In the genomic region with DNA sequence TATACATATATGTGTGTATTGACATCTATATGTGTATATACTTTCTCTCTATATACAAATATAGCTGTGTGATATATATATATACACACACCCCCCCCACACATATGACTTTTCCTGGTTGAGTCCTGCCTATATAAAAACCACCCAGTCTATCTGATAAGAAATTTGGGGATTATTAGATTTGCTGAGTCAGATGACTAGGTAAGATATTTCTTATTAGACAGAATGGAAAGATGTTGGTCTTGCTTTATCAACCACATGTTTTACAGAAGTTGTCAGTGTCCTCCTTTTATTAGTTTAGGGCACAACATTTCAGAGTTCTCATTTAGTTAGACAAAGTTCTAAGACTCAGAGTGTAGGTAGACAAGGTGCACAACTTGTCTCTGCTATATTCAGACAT, we compare ENCODE assay signal across 3 cellular contexts.
TF ChIP-seq lines count a peak whose summit lies in the region.

No MANE protein-coding gene starts in this region.

TF ChIP-seq in HepG2, 621 proteins besides CTCF, POLR2A, EP300 and RAD21:
- TF ChIP-seq ZSCAN5A (CRISPR knock-in tag; IDR thresholded peaks at IDR 0.05; ENCODE audit: borderline replicate concordance) (no peak), MAFF (IDR thresholded peaks at IDR 0.05; ENCODE audit: low read depth, low read length) (peak; percentile 53; the same call in 1 of the 2 replicates), ATF6 (CRISPR knock-in tag; conservative IDR thresholded peaks at IDR 0.05) (no peak), MAFK (conservative IDR thresholded peaks at IDR 0.05 in 1 of 2, IDR thresholded peaks at IDR 0.05 in 1 of 2; ENCODE audit: low read length in 2 of 2) (peak; percentile 31 to 55; a peak in 2 of 4 replicates), ZFP62 (CRISPR knock-in tag; IDR thresholded peaks at IDR 0.05) (no peak)
TF ChIP-seq in HepG2: peak in this region for 2.

TF ChIP-seq in A549, 52 proteins besides CTCF, POLR2A, EP300 and RAD21:
- TF ChIP-seq ZNF302 (CRISPR knock-in tag; IDR thresholded peaks at IDR 0.05) (no peak), TFCP2L1 (CRISPR knock-in tag; IDR thresholded peaks at IDR 0.05) (no peak), HES2 (IDR thresholded peaks at IDR 0.05) (no peak), RFX5 (IDR thresholded peaks at IDR 0.05) (no peak), RARB (CRISPR knock-in tag; IDR thresholded peaks at IDR 0.05) (no peak), MAFK (IDR thresholded peaks at IDR 0.05; ENCODE audit: partially characterized antibody) (peak; percentile 30), HOXB13 (CRISPR knock-in tag; IDR thresholded peaks at IDR 0.05; ENCODE audit: low read depth) (no peak)

TF ChIP-seq in IMR-90, 13 proteins besides CTCF, POLR2A, EP300 and RAD21:
- TF ChIP-seq MAFK (IDR thresholded peaks at IDR 0.05; ENCODE audit: low read depth, low read length) (peak; percentile 37; the same call in 1 of the 2 replicates), BHLHE40 (IDR thresholded peaks at IDR 0.05; ENCODE audit: low read depth, low read length) (no peak)
